In the genomic region with DNA sequence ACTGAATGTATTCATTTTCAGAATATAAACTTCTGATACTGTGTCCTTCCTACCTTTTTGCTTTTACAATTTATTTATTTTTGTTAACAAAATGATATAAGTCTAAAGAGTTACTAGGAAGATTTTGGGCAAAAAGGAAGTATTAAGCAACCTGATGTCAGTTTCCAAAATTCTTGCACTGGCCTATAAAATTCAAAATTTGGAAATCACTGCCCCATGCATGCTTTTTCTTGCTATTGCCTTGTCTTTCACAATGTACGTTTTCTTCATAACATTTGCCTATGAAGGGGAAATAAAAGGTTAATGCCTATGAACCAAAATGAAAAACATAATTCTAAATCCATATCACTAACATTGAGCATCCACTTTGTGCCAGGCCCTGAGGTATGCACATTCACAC, we compare ENCODE assay signal across 15 cellular contexts. TPM values are rescaled to one million over a fixed set of nuclear protein-coding genes. Genes with fewer than 3 reads are reported as not detected.
DNase-seq lines count a peak whose midpoint lies in the region; ATAC-seq and TF ChIP-seq lines count a peak whose summit lies in the region.
"Had no signal": no experiment of that assay in that cellular context is flagged by ENCODE, and none has a peak within 500 bp of the region (broad histone marks: within the 10 kb centered on the region; RNA-seq: fewer than 3 reads in every experiment).

No MANE protein-coding gene starts in this region.

- H3K4me1 Mint-ChIP-seq in HFFc6 (ENCODE audit: low read depth) (peaks cover 56% of the 10 kb centered on the region), nephron (peaks cover 41% of the 10 kb centered on the region)
- H3K4me1 Mint-ChIP-seq: CD4-positive, CD25-positive, alpha-beta regulatory T cell had no signal

- H3K4me3 Mint-ChIP-seq in HFFc6 (no peak overlapping the region; the same call in 1 of the 2 replicates), nephron (no peak overlapping the region)
- H3K4me3 Mint-ChIP-seq: CD4-positive, CD25-positive, alpha-beta regulatory T cell had no signal

- H3K9me3 ChIP-seq in esophagus muscularis mucosa (no peaks in the 10 kb centered on the region), thyroid gland (no peaks in the 10 kb centered on the region), MM.1S (replicated peaks; ENCODE audit: insufficient read depth, low read length) (no peaks in the 10 kb centered on the region)

- H3K9me2 ChIP-seq in MM.1S (replicated peaks; ENCODE audit: insufficient read depth, low read length), result no peaks in the 10 kb centered on the region

- H3K4me3 ChIP-seq in esophagus muscularis mucosa, result no peak overlapping the region
- H3K4me3 ChIP-seq in thyroid gland (replicated peaks in 1 of 3), result no peak overlapping the region
- no peak overlapping the region for H3K4me3 ChIP-seq in MM.1S (ENCODE audit: low read length)
- H3K4me3 ChIP-seq: PC-9 had no signal

- H3K27me3 ChIP-seq in esophagus muscularis mucosa, result no peaks in the 10 kb centered on the region
- H3K27me3 ChIP-seq in thyroid gland, result no peaks in the 10 kb centered on the region
- H3K27me3 ChIP-seq in MM.1S (replicated peaks; ENCODE audit: insufficient read depth, low read length), result no peaks in the 10 kb centered on the region; the same call in 1 of the 2 replicates

- H3K36me3 Mint-ChIP-seq in HFFc6 (ENCODE audit: low read depth), result no peaks in the 10 kb centered on the region
- H3K36me3 Mint-ChIP-seq in nephron (ENCODE audit: low read depth), result no peaks in the 10 kb centered on the region
- H3K36me3 Mint-ChIP-seq: CD4-positive, CD25-positive, alpha-beta regulatory T cell had no signal

- intact Hi-C loops in esophagus muscularis mucosa (cut with DNase I), result no loop called here
- intact Hi-C loops in thyroid gland (cut with DNase I), result no loop called here

- peak overlapping the region; percentile 76 to 82 (median 81) for H3K27ac ChIP-seq in esophagus muscularis mucosa (replicated peaks in 1 of 4)
- peak overlapping the region in 2 of 3 donors; percentile 27 to 84 for H3K27ac ChIP-seq in thyroid gland
- H3K27ac ChIP-seq in MM.1S (ENCODE audit: low read length), result no peak overlapping the region
- H3K27ac ChIP-seq: PC-9 had no signal

- H3K9me3 Mint-ChIP-seq in HFFc6 (no peaks in the 10 kb centered on the region), nephron (no peaks in the 10 kb centered on the region)
- H3K9me3 Mint-ChIP-seq: CD4-positive, CD25-positive, alpha-beta regulatory T cell had no signal

- H3K27ac Mint-ChIP-seq in HFFc6 (peak overlapping the region; percentile 94), nephron (peak overlapping the region; percentile 39 to 87 (median 74))

- peaks cover 23 to 77% (median 67%) of the 10 kb centered on the region in 4 donors for H3K4me1 ChIP-seq in esophagus muscularis mucosa
- H3K4me1 ChIP-seq in thyroid gland, result peaks cover 21 to 23% of the 10 kb centered on the region in 2 donors
- H3K4me1 ChIP-seq in MM.1S (ENCODE audit: low read length), result peaks cover 2% of the 10 kb centered on the region; the same call in 1 of the 2 replicates

- no peaks in the 10 kb centered on the region for H3K79me2 ChIP-seq in MM.1S (ENCODE audit: low read length)

- H3K36me3 ChIP-seq in esophagus muscularis mucosa, result no peaks in the 10 kb centered on the region
- no peaks in the 10 kb centered on the region for H3K36me3 ChIP-seq in thyroid gland
- H3K36me3 ChIP-seq in MM.1S (replicated peaks; ENCODE audit: insufficient read depth, low read length), result no peaks in the 10 kb centered on the region

- H3K4me2 ChIP-seq in MM.1S (ENCODE audit: low read depth, low read length), result no peak overlapping the region
- H3K4me2 ChIP-seq: PC-9 had no signal

- DNase-seq in HFFc6, result no peak
- no peak for DNase-seq in esophagus muscularis mucosa (ENCODE audit: extremely low spot score)
- no peak for DNase-seq in thyroid gland
- DNase-seq in MM.1S, result no peak
- no peak for DNase-seq in activated CD4-positive, alpha-beta T cell treated with anti-CD3 and anti-CD28 coated beads, Interleukin-2, amount 50 U/mL, for 48 hours
- DNase-seq: Calu3; CD4-positive, CD25-positive, alpha-beta regulatory T cell; DMS79 treated with DMSO at 0.1 percent for 48 hours; NCI-H1048; NCI-H1694; NCI-H2107; NCI-H748 treated with DMSO at 0.1 percent for 48 hours had no signal

- TF ChIP-seq POLR2A in esophagus muscularis mucosa (IDR thresholded peaks at IDR 0.05; ENCODE audit: low read depth) (no peak), thyroid gland (IDR thresholded peaks at IDR 0.05) (no peak)

- no peak overlapping the region for H3K9ac ChIP-seq in MM.1S (ENCODE audit: low read length)

- H3F3A ChIP-seq in MM.1S (ENCODE audit: insufficient read depth, low read length), result no peaks in the 10 kb centered on the region

- no peak overlapping the region for H2AFZ ChIP-seq in MM.1S (ENCODE audit: low read length)
- H2AFZ ChIP-seq: PC-9 had no signal

- no peak for TF ChIP-seq CTCF in HFFc6 (IDR thresholded peaks at IDR 0.05)
- no peak for TF ChIP-seq CTCF in esophagus muscularis mucosa (IDR thresholded peaks at IDR 0.05)
- TF ChIP-seq CTCF in nephron (IDR thresholded peaks at IDR 0.05; ENCODE audit: unreplicated experiment in 3 of 3), result no peak
- no peak for TF ChIP-seq CTCF in thyroid gland (IDR thresholded peaks at IDR 0.05)
- TF ChIP-seq CTCF in MM.1S (IDR thresholded peaks at IDR 0.05; ENCODE audit: low read length), result no peak

- H4K20me1 ChIP-seq in MM.1S (ENCODE audit: insufficient read depth, low read length), result no peaks in the 10 kb centered on the region

- TF ChIP-seq EP300 in esophagus muscularis mucosa (IDR thresholded peaks at IDR 0.05), result no peak

- H3K27me3 Mint-ChIP-seq in HFFc6 (ENCODE audit: insufficient read depth), result peaks cover 4% of the 10 kb centered on the region; the same call in 1 of the 2 replicates
- no peaks in the 10 kb centered on the region for H3K27me3 Mint-ChIP-seq in nephron (ENCODE audit: low read depth)

- 60% methylated on average over 1 of the region's 1 CpG for WGBS in esophagus muscularis mucosa
- 79 to 90% methylated on average over 1 of the region's 1 CpG for WGBS in thyroid gland, 2 donors

- ATAC-seq in HG02678 (IDR thresholded peaks at IDR 0.05; ENCODE audit: unreplicated experiment), result no peak

RNA-seq across cellular contexts. Expression of gene EHBP1, which starts 40.1 kb away (rescaled TPM):
- 10 to 100 TPM; 72.7 to 87.3 (median 80.6) TPM for total RNA-seq in HFFc6 (2021; fragmentation: NEBNext Ultra II Directional; extraction: Animal tissue kit (Norgen Biotek cat#: 25700))
- total RNA-seq in esophagus muscularis mucosa, result 100 to 1,000 TPM; 103 to 199 (median 151) TPM
- 10 to 100 TPM; 49.9 to 68.8 (median 57.0) TPM for total RNA-seq in thyroid gland
